ENCODE assay signal across 18 cellular contexts in genomic region chr16:55482056-55482455, GRCh38. TPM values are rescaled to one million over a fixed set of nuclear protein-coding genes. Genes with fewer than 3 reads are reported as not detected.
DNase-seq lines count a peak whose midpoint lies in the region; ATAC-seq and TF ChIP-seq lines count a peak whose summit lies in the region.
"Had no signal": no experiment of that assay in that cellular context is flagged by ENCODE, and none has a peak within 500 bp of the region (broad histone marks: within the 10 kb centered on the region; RNA-seq: fewer than 3 reads in every experiment).

No MANE protein-coding gene starts in this region.

- H3K9me3 ChIP-seq in smooth muscle cell (replicated peaks; ENCODE audit: low read depth), result no peaks in the 10 kb centered on the region
- H3K9me3 ChIP-seq: BE2C, right atrium auricular region had no signal

- no peaks in the 10 kb centered on the region for H3K27me3 ChIP-seq in smooth muscle cell (ENCODE audit: low read depth)
- H3K27me3 ChIP-seq: BE2C, right atrium auricular region had no signal

- DNase-seq in HCEC 1CT (peak; percentile 59), astrocyte of the hippocampus (ENCODE audit: low read depth, low spot score) (peak; percentile 9), foreskin fibroblast (peak in 1 of 2 donors; percentile 70), smooth muscle cell (lab: John Stamatoyannopoulos, UW; ENCODE audit: unreplicated experiment) (no peak), GM03348 (ENCODE audit: low spot score) (no peak), AG20443 (ENCODE audit: low spot score) (no peak)
- DNase-seq: activated CD4-positive, alpha-beta T cell treated with anti-CD3 and anti-CD28 coated beads, Interleukin-2, amount 10 ng/mL, durations not matched to agents 7 days and 5 days; activated naive CD8-positive, alpha-beta T cell treated with anti-CD3 and anti-CD28 coated beads for 36 hours; activated T-cell treated with anti-CD3 and anti-CD28 coated beads, Interleukin-2, amount 50 U/mL, for 24 hours; BE2C; midbrain; NCI-H1048; NCI-H526; stimulated activated CD4-positive, alpha-beta T cell treated with anti-CD3 and anti-CD28 coated beads, Interleukin-1b, Interleukin-23, amount 100 ng/mL, for 48 hours had no signal

- peaks cover 44% of the 10 kb centered on the region for H3K79me2 ChIP-seq in smooth muscle cell (ENCODE audit: low read depth)

- H3K27ac ChIP-seq in smooth muscle cell (ENCODE audit: low read depth), result no peak overlapping the region

- WGBS in smooth muscle cell (ENCODE audit: low lambda C conversion rate), result 66% methylated on average over 2 of the region's 2 CpGs

- ATAC-seq in GM18511 (IDR thresholded peaks at IDR 0.05; ENCODE audit: unreplicated experiment), result no peak
- ATAC-seq in GM21619 (IDR thresholded peaks at IDR 0.05; ENCODE audit: unreplicated experiment), result no peak

- no peak overlapping the region for H2AFZ ChIP-seq in smooth muscle cell (ENCODE audit: low read depth)

- TF ChIP-seq CTCF in foreskin fibroblast (IDR thresholded peaks at IDR 0.05; ENCODE audit: low read depth, low read length), result no peak
- no peak for TF ChIP-seq CTCF in smooth muscle cell (IDR thresholded peaks at IDR 0.05; ENCODE audit: borderline replicate concordance, insufficient read depth, poor library complexity, severe bottlenecking)

- peaks cover 5% of the 10 kb centered on the region for H3F3A ChIP-seq in smooth muscle cell (ENCODE audit: low read depth)

- peaks cover 10% of the 10 kb centered on the region for H3K4me1 ChIP-seq in smooth muscle cell (ENCODE audit: low read depth)

- no peaks in the 10 kb centered on the region for H3K36me3 ChIP-seq in smooth muscle cell (ENCODE audit: low read depth)

- H3K9ac ChIP-seq in smooth muscle cell (ENCODE audit: low read depth), result no peak overlapping the region

- peaks cover 27% of the 10 kb centered on the region for H4K20me1 ChIP-seq in smooth muscle cell (ENCODE audit: low read depth)

- H3K4me2 ChIP-seq in smooth muscle cell, result peak overlapping the region; percentile 94

- H3K4me3 ChIP-seq in foreskin fibroblast (ENCODE audit: low read depth in 1 of 2, low read length in 2 of 2) (peak overlapping the region; percentile 94 to 98), smooth muscle cell (no peak overlapping the region)

RNA-seq across cellular contexts. Expression of gene MMP2, which starts 3.1 kb away (rescaled TPM):
- 431 and 446 TPM in 2 replicates for total RNA-seq in smooth muscle cell
- polyA plus RNA-seq in smooth muscle cell, result 688 and 746 TPM in 2 replicates
- total RNA-seq: activated CD4-positive, alpha-beta T cell treated with anti-CD3 and anti-CD28 coated beads, Interleukin-2, amount 10 ng/mL, durations not matched to agents 7 days and 5 days; activated naive CD8-positive, alpha-beta T cell treated with anti-CD3 and anti-CD28 coated beads for 36 hours had no signal

RNA-seq across cellular contexts. Expression of gene LPCAT2, which starts 26.8 kb away (rescaled TPM):
- total RNA-seq in smooth muscle cell, result 55.6 and 65.3 TPM in 2 replicates
- polyA plus RNA-seq in smooth muscle cell, result 12.3 and 34.8 TPM in 2 replicates
- total RNA-seq: OCI-LY7 had no signal

Comparison
In these comparisons a context has a peak if more than half of its experiments do, and no peak if none do; other contexts are left out.
1. DNase-seq: peak in HCEC 1CT (single experiment) and astrocyte of the hippocampus (single experiment); none in smooth muscle cell (single experiment), GM03348 (single experiment) and AG20443 (single experiment).